Comparison of ENCODE assay signal across 1 cellular context in the genomic region with DNA sequence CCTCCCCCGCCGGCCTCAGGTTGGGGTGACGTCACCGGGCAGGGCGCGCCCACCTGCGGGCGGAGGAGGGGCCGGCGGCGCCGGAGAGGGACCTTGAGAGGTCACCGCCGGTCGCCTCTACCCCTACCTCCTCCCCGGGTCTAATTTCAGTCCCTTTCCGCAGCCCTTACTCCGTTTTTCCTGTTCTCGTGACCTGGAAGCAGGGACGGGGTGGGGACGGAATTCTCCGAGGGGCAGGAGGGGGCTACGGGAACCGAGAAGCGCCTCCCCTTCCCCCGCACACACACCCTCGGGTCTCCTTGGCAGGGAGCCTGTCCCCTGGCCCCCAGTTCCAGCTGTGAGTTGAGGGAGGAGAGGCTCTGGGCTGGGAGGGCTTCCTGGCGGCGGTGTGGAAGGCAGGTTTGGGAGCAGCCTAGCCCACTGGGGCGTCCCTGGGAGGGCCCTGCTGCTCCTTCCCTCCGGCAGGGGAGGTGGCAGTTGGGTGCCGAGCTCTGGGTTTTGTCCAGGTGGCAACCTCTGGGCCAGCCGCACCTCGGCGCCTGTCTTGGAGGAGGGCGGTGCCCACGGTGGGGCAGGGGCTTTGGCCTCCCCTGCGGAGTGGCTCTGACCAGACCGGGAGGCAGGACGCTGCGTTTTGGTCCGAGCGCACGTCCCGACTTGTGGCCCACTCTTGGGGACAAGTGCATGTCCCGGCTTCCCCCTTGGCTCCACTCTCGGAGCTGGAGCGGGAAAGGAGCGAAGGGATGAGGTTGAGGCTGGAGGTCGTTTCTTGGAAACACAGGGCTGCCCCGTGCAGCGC.
A peak's percentile ranks its signal among the peaks of the same experiment; 100 is the strongest.
TF ChIP-seq lines count a peak whose summit lies in the region.

No MANE protein-coding gene starts in this region.

TF ChIP-seq in HEK293, 187 proteins besides CTCF, POLR2A, EP300 and RAD21 (continued from another document and continues in another):
- TF ChIP-seq, protein P1, sequence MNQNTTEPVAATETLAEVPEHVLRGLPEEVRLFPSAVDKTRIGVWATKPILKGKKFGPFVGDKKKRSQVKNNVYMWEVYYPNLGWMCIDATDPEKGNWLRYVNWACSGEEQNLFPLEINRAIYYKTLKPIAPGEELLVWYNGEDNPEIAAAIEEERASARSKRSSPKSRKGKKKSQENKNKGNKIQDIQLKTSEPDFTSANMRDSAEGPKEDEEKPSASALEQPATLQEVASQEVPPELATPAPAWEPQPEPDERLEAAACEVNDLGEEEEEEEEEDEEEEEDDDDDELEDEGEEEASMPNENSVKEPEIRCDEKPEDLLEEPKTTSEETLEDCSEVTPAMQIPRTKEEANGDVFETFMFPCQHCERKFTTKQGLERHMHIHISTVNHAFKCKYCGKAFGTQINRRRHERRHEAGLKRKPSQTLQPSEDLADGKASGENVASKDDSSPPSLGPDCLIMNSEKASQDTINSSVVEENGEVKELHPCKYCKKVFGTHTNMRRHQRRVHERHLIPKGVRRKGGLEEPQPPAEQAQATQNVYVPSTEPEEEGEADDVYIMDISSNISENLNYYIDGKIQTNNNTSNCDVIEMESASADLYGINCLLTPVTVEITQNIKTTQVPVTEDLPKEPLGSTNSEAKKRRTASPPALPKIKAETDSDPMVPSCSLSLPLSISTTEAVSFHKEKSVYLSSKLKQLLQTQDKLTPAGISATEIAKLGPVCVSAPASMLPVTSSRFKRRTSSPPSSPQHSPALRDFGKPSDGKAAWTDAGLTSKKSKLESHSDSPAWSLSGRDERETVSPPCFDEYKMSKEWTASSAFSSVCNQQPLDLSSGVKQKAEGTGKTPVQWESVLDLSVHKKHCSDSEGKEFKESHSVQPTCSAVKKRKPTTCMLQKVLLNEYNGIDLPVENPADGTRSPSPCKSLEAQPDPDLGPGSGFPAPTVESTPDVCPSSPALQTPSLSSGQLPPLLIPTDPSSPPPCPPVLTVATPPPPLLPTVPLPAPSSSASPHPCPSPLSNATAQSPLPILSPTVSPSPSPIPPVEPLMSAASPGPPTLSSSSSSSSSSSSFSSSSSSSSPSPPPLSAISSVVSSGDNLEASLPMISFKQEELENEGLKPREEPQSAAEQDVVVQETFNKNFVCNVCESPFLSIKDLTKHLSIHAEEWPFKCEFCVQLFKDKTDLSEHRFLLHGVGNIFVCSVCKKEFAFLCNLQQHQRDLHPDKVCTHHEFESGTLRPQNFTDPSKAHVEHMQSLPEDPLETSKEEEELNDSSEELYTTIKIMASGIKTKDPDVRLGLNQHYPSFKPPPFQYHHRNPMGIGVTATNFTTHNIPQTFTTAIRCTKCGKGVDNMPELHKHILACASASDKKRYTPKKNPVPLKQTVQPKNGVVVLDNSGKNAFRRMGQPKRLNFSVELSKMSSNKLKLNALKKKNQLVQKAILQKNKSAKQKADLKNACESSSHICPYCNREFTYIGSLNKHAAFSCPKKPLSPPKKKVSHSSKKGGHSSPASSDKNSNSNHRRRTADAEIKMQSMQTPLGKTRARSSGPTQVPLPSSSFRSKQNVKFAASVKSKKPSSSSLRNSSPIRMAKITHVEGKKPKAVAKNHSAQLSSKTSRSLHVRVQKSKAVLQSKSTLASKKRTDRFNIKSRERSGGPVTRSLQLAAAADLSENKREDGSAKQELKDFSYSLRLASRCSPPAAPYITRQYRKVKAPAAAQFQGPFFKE (tag by site-specific recombination; IDR thresholded peaks at IDR 0.05; ENCODE audit: borderline replicate concordance): no peak
- TF ChIP-seq GLI2 (tag by site-specific recombination; IDR thresholded peaks at IDR 0.05; ENCODE audit: borderline replicate concordance, low read depth) (no peak), ZNF239 (tag by site-specific recombination; IDR thresholded peaks at IDR 0.05) (no peak), KLF16 (tag by site-specific recombination; IDR thresholded peaks at IDR 0.05) (0 out of 2 replicates have a peak, but pooled peaks have one; percentile 62), ZFHX2 (tag by site-specific recombination; conservative IDR thresholded peaks at IDR 0.05) (peak; percentile 85), KLF8 (tag by site-specific recombination; IDR thresholded peaks at IDR 0.05) (peak; percentile 46; the same call in 1 of the 2 replicates), ZFP37 (tag by site-specific recombination; IDR thresholded peaks at IDR 0.05) (peak; percentile 22; the same call in 1 of the 2 replicates), ZNF16 (tag by site-specific recombination; IDR thresholded peaks at IDR 0.05; ENCODE audit: low read depth) (no peak), ZNF37A (tag by site-specific recombination; IDR thresholded peaks at IDR 0.05) (no peak), ZNF624 (tag by site-specific recombination; IDR thresholded peaks at IDR 0.05) (no peak), PRDM1 (tag by site-specific recombination; IDR thresholded peaks at IDR 0.05) (no peak), ZNF629 (tag by site-specific recombination; IDR thresholded peaks at IDR 0.05) (peak; percentile 75), ZNF664 (tag by site-specific recombination; IDR thresholded peaks at IDR 0.05) (no peak), ZXDB (tag by site-specific recombination; IDR thresholded peaks at IDR 0.05) (peak; percentile 53; the same call in 1 of the 2 replicates), ZBTB1 (tag by site-specific recombination; IDR thresholded peaks at IDR 0.05) (no peak), ZNF658 (tag by site-specific recombination; IDR thresholded peaks at IDR 0.05) (no peak), ZNF585B (tag by site-specific recombination; IDR thresholded peaks at IDR 0.05) (no peak), MYNN (tag by site-specific recombination; IDR thresholded peaks at IDR 0.05; ENCODE audit: borderline replicate concordance) (no peak), ZNF561 (tag by site-specific recombination; IDR thresholded peaks at IDR 0.05; ENCODE audit: borderline replicate concordance) (peak; percentile 53; the same call in 1 of the 2 replicates), ZNF549 (tag by site-specific recombination; IDR thresholded peaks at IDR 0.05) (no peak)
- TF ChIP-seq, protein P2, sequence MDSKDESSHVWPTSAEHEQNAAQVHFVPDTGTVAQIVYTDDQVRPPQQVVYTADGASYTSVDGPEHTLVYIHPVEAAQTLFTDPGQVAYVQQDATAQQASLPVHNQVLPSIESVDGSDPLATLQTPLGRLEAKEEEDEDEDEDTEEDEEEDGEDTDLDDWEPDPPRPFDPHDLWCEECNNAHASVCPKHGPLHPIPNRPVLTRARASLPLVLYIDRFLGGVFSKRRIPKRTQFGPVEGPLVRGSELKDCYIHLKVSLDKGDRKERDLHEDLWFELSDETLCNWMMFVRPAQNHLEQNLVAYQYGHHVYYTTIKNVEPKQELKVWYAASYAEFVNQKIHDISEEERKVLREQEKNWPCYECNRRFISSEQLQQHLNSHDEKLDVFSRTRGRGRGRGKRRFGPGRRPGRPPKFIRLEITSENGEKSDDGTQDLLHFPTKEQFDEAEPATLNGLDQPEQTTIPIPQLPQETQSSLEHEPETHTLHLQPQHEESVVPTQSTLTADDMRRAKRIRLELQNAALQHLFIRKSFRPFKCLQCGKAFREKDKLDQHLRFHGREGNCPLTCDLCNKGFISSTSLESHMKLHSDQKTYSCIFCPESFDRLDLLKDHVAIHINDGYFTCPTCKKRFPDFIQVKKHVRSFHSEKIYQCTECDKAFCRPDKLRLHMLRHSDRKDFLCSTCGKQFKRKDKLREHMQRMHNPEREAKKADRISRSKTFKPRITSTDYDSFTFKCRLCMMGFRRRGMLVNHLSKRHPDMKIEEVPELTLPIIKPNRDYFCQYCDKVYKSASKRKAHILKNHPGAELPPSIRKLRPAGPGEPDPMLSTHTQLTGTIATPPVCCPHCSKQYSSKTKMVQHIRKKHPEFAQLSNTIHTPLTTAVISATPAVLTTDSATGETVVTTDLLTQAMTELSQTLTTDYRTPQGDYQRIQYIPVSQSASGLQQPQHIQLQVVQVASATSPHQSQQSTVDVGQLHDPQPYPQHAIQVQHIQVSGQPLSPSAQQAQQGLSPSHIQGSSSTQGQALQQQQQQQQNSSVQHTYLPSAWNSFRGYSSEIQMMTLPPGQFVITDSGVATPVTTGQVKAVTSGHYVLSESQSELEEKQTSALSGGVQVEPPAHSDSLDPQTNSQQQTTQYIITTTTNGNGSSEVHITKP (tag by site-specific recombination; IDR thresholded peaks at IDR 0.05): peak; percentile 97
- TF ChIP-seq, protein P3, sequence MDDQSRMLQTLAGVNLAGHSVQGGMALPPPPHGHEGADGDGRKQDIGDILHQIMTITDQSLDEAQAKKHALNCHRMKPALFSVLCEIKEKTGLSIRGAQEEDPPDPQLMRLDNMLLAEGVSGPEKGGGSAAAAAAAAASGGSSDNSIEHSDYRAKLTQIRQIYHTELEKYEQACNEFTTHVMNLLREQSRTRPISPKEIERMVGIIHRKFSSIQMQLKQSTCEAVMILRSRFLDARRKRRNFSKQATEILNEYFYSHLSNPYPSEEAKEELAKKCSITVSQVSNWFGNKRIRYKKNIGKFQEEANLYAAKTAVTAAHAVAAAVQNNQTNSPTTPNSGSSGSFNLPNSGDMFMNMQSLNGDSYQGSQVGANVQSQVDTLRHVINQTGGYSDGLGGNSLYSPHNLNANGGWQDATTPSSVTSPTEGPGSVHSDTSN (CRISPR knock-in tag; IDR thresholded peaks at IDR 0.05): 0 out of 2 replicates have a peak, but pooled peaks have one; percentile 43
- TF ChIP-seq, protein P4, sequence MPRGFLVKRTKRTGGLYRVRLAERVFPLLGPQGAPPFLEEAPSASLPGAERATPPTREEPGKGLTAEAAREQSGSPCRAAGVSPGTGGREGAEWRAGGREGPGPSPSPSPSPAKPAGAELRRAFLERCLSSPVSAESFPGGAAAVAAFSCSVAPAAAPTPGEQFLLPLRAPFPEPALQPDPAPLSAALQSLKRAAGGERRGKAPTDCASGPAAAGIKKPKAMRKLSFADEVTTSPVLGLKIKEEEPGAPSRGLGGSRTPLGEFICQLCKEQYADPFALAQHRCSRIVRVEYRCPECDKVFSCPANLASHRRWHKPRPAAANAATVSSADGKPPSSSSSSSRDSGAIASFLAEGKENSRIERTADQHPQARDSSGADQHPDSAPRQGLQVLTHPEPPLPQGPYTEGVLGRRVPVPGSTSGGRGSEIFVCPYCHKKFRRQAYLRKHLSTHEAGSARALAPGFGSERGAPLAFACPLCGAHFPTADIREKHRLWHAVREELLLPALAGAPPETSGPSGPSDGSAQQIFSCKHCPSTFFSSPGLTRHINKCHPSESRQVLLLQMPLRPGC (tag by site-specific recombination; IDR thresholded peaks at IDR 0.05): 0 out of 2 replicates have a peak, but pooled peaks have one; percentile 40
- TF ChIP-seq, protein P5, sequence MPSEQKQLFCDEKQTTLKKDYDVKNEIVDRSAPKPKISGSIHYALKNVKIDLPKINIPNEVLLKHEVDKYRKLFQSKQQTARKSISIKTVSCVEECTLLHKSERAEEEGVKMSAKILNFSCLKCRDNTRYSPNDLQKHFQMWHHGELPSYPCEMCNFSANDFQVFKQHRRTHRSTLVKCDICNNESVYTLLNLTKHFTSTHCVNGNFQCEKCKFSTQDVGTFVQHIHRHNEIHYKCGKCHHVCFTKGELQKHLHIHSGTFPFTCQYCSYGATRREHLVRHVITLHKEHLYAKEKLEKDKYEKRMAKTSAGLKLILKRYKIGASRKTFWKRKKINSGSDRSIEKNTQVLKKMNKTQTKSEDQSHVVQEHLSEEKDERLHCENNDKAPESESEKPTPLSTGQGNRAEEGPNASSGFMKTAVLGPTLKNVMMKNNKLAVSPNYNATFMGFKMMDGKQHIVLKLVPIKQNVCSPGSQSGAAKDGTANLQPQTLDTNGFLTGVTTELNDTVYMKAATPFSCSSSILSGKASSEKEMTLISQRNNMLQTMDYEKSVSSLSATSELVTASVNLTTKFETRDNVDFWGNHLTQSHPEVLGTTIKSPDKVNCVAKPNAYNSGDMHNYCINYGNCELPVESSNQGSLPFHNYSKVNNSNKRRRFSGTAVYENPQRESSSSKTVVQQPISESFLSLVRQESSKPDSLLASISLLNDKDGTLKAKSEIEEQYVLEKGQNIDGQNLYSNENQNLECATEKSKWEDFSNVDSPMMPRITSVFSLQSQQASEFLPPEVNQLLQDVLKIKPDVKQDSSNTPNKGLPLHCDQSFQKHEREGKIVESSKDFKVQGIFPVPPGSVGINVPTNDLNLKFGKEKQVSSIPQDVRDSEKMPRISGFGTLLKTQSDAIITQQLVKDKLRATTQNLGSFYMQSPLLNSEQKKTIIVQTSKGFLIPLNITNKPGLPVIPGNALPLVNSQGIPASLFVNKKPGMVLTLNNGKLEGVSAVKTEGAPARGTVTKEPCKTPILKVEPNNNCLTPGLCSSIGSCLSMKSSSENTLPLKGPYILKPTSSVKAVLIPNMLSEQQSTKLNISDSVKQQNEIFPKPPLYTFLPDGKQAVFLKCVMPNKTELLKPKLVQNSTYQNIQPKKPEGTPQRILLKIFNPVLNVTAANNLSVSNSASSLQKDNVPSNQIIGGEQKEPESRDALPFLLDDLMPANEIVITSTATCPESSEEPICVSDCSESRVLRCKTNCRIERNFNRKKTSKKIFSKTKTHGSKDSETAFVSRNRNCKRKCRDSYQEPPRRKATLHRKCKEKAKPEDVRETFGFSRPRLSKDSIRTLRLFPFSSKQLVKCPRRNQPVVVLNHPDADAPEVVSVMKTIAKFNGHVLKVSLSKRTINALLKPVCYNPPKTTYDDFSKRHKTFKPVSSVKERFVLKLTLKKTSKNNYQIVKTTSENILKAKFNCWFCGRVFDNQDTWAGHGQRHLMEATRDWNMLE (tag by site-specific recombination; conservative IDR thresholded peaks at IDR 0.05; ENCODE audit: low read depth): no peak
- TF ChIP-seq, protein P6, sequence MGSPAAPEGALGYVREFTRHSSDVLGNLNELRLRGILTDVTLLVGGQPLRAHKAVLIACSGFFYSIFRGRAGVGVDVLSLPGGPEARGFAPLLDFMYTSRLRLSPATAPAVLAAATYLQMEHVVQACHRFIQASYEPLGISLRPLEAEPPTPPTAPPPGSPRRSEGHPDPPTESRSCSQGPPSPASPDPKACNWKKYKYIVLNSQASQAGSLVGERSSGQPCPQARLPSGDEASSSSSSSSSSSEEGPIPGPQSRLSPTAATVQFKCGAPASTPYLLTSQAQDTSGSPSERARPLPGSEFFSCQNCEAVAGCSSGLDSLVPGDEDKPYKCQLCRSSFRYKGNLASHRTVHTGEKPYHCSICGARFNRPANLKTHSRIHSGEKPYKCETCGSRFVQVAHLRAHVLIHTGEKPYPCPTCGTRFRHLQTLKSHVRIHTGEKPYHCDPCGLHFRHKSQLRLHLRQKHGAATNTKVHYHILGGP (tag by site-specific recombination; IDR thresholded peaks at IDR 0.05): no peak
- TF ChIP-seq, protein P7, sequence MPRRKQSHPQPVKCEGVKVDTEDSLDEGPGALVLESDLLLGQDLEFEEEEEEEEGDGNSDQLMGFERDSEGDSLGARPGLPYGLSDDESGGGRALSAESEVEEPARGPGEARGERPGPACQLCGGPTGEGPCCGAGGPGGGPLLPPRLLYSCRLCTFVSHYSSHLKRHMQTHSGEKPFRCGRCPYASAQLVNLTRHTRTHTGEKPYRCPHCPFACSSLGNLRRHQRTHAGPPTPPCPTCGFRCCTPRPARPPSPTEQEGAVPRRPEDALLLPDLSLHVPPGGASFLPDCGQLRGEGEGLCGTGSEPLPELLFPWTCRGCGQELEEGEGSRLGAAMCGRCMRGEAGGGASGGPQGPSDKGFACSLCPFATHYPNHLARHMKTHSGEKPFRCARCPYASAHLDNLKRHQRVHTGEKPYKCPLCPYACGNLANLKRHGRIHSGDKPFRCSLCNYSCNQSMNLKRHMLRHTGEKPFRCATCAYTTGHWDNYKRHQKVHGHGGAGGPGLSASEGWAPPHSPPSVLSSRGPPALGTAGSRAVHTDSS (tag by site-specific recombination; IDR thresholded peaks at IDR 0.05): no peak
- TF ChIP-seq, protein P8, sequence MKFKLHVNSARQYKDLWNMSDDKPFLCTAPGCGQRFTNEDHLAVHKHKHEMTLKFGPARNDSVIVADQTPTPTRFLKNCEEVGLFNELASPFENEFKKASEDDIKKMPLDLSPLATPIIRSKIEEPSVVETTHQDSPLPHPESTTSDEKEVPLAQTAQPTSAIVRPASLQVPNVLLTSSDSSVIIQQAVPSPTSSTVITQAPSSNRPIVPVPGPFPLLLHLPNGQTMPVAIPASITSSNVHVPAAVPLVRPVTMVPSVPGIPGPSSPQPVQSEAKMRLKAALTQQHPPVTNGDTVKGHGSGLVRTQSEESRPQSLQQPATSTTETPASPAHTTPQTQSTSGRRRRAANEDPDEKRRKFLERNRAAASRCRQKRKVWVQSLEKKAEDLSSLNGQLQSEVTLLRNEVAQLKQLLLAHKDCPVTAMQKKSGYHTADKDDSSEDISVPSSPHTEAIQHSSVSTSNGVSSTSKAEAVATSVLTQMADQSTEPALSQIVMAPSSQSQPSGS (tag by site-specific recombination; IDR thresholded peaks at IDR 0.05; ENCODE audit: low read depth): peak; percentile 95
